Comparison of ENCODE assay signal across 18 cellular contexts in the genomic region with DNA sequence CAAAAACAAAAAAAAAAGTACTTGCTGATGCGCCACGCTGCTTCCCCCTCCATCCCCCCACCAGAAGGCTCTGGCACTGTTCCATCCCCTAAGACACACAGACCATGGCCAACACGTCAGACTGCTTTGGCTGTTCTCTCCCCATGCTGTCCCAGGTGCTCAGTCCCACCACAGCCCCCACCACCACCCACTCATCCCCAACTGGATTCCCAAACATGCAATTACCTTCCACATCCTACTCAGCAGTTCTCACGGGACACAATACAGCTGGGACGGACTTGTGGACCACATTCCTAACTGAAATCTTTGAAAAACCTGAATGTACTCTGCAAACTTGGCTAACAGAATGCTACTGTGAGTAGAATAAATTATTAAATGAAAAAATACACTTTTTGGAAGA. TPM values are rescaled to one million over a fixed set of nuclear protein-coding genes. Genes with fewer than 3 reads are reported as not detected.
DNase-seq lines count a peak whose midpoint lies in the region; ATAC-seq and TF ChIP-seq lines count a peak whose summit lies in the region.
"Had no signal": no experiment of that assay in that cellular context is flagged by ENCODE, and none has a peak within 500 bp of the region (broad histone marks: within the 10 kb centered on the region; RNA-seq: fewer than 3 reads in every experiment).

No MANE protein-coding gene starts in this region.

- CTCF ChIA-PET in RWPE1 (lab: Yijun Ruan, JAX): interaction anchor here (0.7 kb wide), 1 partner anchor 25 kb away, joined by 3 read pairs; no protein-coding TSS in a partner anchor

- no peaks in the 10 kb centered on the region for H3K9me2 ChIP-seq in GM23338 (ENCODE audit: insufficient read depth)

- TF ChIP-seq CTCF in GM23338 (conservative IDR thresholded peaks at IDR 0.05; ENCODE audit: low read depth in 2 of 2) (no peak), RWPE1 (conservative IDR thresholded peaks at IDR 0.05; ENCODE audit: low read depth) (no peak), chondrocyte (IDR thresholded peaks at IDR 0.05) (no peak), osteocyte (IDR thresholded peaks at IDR 0.05) (no peak)

- H3F3A ChIP-seq in GM23338 (replicated peaks; ENCODE audit: low read depth): no peaks in the 10 kb centered on the region

- H3K27me3 Mint-ChIP-seq in GM23338 (ENCODE audit: insufficient read depth, low read depth, poor library complexity): peaks cover 6% of the 10 kb centered on the region
- no peaks in the 10 kb centered on the region for H3K27me3 Mint-ChIP-seq in chondrocyte (ENCODE audit: low read depth)
- H3K27me3 Mint-ChIP-seq in osteocyte (ENCODE audit: unreplicated experiment): no peaks in the 10 kb centered on the region
- H3K27me3 Mint-ChIP-seq: B cell; CD8-positive, alpha-beta memory T cell had no signal

- H3K27me3 ChIP-seq in GM23338 (ENCODE audit: insufficient read depth): no peaks in the 10 kb centered on the region
- H3K27me3 ChIP-seq: BLaER1 treated with 17β-estradiol and CSF1 and Interleukin-3, amounts not matched to agents 10 nM and 100 nM had no signal

- no peaks in the 10 kb centered on the region for H3K36me3 ChIP-seq in GM23338 (ENCODE audit: insufficient read depth)

- H3K9me3 Mint-ChIP-seq in GM23338 (peaks cover 7% of the 10 kb centered on the region; the same call in 2 of the 3 replicates), chondrocyte (ENCODE audit: low read depth) (peaks cover 2% of the 10 kb centered on the region), osteocyte (ENCODE audit: unreplicated experiment) (peaks cover 5% of the 10 kb centered on the region)

- peaks cover 15% of the 10 kb centered on the region for H4K20me1 ChIP-seq in GM23338 (replicated peaks; ENCODE audit: insufficient read depth)

- DNase-seq in GM23338 (ENCODE audit: low spot score): no peak
- DNase-seq in RWPE1 (ENCODE audit: low spot score): no peak
- DNase-seq in chondrocyte (ENCODE audit: low spot score): no peak
- no peak for DNase-seq in osteocyte (ENCODE audit: extremely low spot score, unreplicated experiment)
- no peak for DNase-seq in NOMO-1 treated with DMSO at 0.1 percent for 48 hours (lab: John Stamatoyannopoulos, UW; ENCODE audit: unreplicated experiment)
- no peak for DNase-seq in NCI-H1092 treated with DMSO at 0.1 percent for 48 hours (lab: John Stamatoyannopoulos, UW)
- DNase-seq in occipital lobe (lab: John Stamatoyannopoulos, UW): no peak
- DNase-seq in iPS-NIHi7 (ENCODE audit: extremely low spot score): no peak
- DNase-seq: 8988T; Caco-2; CD4-positive, CD25-positive, alpha-beta regulatory T cell; CD8-positive, alpha-beta memory T cell; DMS153; DMS79; HCEC 1CT had no signal

- H3K4me1 Mint-ChIP-seq in GM23338 (peaks cover 45% of the 10 kb centered on the region), chondrocyte (ENCODE audit: low read depth) (peaks cover 68% of the 10 kb centered on the region), osteocyte (ENCODE audit: unreplicated experiment) (peaks cover 65% of the 10 kb centered on the region)
- H3K4me1 Mint-ChIP-seq: B cell; CD8-positive, alpha-beta memory T cell had no signal

- no peak overlapping the region for H2AFZ ChIP-seq in GM23338

- POLR2A ChIA-PET in RWPE1 (lab: Yijun Ruan, JAX; ENCODE audit: low non-redundant PET): no interaction called here

- H3K4me3 Mint-ChIP-seq in GM23338 (no peak overlapping the region), chondrocyte (ENCODE audit: unreplicated experiment) (no peak overlapping the region), osteocyte (ENCODE audit: unreplicated experiment) (no peak overlapping the region)
- H3K4me3 Mint-ChIP-seq: B cell; CD4-positive, CD25-positive, alpha-beta regulatory T cell; CD8-positive, alpha-beta memory T cell had no signal

- H3K4me2 ChIP-seq in GM23338: 0 out of 2 replicates have a peak overlapping the region, but pooled peaks have one; percentile 30

- H3K36me3 Mint-ChIP-seq in GM23338 (ENCODE audit: low read depth) (peaks cover 15% of the 10 kb centered on the region), chondrocyte (ENCODE audit: low read depth) (peaks cover 5% of the 10 kb centered on the region), osteocyte (ENCODE audit: unreplicated experiment) (peaks cover 12% of the 10 kb centered on the region)
- H3K36me3 Mint-ChIP-seq: CD4-positive, CD25-positive, alpha-beta regulatory T cell; CD8-positive, alpha-beta memory T cell had no signal

- H3K27ac Mint-ChIP-seq in GM23338 (no peak overlapping the region), chondrocyte (ENCODE audit: unreplicated experiment) (peak overlapping the region; percentile 60), osteocyte (ENCODE audit: unreplicated experiment) (peak overlapping the region; percentile 69)
- H3K27ac Mint-ChIP-seq: B cell; CD8-positive, alpha-beta memory T cell had no signal

- peaks cover 98% of the 10 kb centered on the region for H3K79me2 ChIP-seq in GM23338 (replicated peaks; ENCODE audit: insufficient read depth)

- peaks cover 32% of the 10 kb centered on the region for H3K4me1 ChIP-seq in GM23338 (ENCODE audit: insufficient read depth)

- H3K27ac ChIP-seq in GM23338 (ENCODE audit: low read depth): no peak overlapping the region
- H3K27ac ChIP-seq in RWPE1: peak overlapping the region; percentile 41

- no peak overlapping the region for H3K4me3 ChIP-seq in GM23338
- H3K4me3 ChIP-seq: BLaER1 treated with 17β-estradiol and CSF1 and Interleukin-3, amounts not matched to agents 10 nM and 100 nM; GM12878 had no signal

- no peak for ATAC-seq in GM23338
- ATAC-seq: GM12878 had no signal

TF ChIP-seq in GM23338, 12 proteins besides CTCF, POLR2A, EP300 and RAD21 (continues in another document):
- TF ChIP-seq, protein P1, sequence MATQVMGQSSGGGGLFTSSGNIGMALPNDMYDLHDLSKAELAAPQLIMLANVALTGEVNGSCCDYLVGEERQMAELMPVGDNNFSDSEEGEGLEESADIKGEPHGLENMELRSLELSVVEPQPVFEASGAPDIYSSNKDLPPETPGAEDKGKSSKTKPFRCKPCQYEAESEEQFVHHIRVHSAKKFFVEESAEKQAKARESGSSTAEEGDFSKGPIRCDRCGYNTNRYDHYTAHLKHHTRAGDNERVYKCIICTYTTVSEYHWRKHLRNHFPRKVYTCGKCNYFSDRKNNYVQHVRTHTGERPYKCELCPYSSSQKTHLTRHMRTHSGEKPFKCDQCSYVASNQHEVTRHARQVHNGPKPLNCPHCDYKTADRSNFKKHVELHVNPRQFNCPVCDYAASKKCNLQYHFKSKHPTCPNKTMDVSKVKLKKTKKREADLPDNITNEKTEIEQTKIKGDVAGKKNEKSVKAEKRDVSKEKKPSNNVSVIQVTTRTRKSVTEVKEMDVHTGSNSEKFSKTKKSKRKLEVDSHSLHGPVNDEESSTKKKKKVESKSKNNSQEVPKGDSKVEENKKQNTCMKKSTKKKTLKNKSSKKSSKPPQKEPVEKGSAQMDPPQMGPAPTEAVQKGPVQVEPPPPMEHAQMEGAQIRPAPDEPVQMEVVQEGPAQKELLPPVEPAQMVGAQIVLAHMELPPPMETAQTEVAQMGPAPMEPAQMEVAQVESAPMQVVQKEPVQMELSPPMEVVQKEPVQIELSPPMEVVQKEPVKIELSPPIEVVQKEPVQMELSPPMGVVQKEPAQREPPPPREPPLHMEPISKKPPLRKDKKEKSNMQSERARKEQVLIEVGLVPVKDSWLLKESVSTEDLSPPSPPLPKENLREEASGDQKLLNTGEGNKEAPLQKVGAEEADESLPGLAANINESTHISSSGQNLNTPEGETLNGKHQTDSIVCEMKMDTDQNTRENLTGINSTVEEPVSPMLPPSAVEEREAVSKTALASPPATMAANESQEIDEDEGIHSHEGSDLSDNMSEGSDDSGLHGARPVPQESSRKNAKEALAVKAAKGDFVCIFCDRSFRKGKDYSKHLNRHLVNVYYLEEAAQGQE (IDR thresholded peaks at IDR 0.05; ENCODE audit: unreplicated experiment): no peak
- no peak for TF ChIP-seq POLR2AphosphoS5 (IDR thresholded peaks at IDR 0.05; ENCODE audit: low read depth)
- no peak for TF ChIP-seq EZH2phosphoT487 (IDR thresholded peaks at IDR 0.05; ENCODE audit: unreplicated experiment)
- no peak for TF ChIP-seq ZNF114 (CRISPR knock-in tag; IDR thresholded peaks at IDR 0.05)

RNA-seq across cellular contexts. Expression of a gene that starts 8.6 kb away (rescaled TPM):
- 124 and 137 TPM in 2 replicates for total RNA-seq in GM23338 (2014; rRNA removed; shearing (Covaris generic))
- 31.3 and 37.6 TPM in 2 replicates for polyA plus RNA-seq in GM23338 (2016; fragmentation: Nextera tagmentation; extraction: Ambion mirVana)
- total RNA-seq in chondrocyte (663 to 672 TPM (median 671 TPM) in 3 replicates), osteocyte (395 and 408 TPM in 2 replicates), occipital lobe (28.4 TPM)
- total RNA-seq: CD4-positive, CD25-positive, alpha-beta regulatory T cell; CD8-positive, alpha-beta memory T cell had no signal
- polyA plus RNA-seq: CD8-positive, alpha-beta memory T cell had no signal
